ENCODE assay signal across 8 cellular contexts in the genomic region with DNA sequence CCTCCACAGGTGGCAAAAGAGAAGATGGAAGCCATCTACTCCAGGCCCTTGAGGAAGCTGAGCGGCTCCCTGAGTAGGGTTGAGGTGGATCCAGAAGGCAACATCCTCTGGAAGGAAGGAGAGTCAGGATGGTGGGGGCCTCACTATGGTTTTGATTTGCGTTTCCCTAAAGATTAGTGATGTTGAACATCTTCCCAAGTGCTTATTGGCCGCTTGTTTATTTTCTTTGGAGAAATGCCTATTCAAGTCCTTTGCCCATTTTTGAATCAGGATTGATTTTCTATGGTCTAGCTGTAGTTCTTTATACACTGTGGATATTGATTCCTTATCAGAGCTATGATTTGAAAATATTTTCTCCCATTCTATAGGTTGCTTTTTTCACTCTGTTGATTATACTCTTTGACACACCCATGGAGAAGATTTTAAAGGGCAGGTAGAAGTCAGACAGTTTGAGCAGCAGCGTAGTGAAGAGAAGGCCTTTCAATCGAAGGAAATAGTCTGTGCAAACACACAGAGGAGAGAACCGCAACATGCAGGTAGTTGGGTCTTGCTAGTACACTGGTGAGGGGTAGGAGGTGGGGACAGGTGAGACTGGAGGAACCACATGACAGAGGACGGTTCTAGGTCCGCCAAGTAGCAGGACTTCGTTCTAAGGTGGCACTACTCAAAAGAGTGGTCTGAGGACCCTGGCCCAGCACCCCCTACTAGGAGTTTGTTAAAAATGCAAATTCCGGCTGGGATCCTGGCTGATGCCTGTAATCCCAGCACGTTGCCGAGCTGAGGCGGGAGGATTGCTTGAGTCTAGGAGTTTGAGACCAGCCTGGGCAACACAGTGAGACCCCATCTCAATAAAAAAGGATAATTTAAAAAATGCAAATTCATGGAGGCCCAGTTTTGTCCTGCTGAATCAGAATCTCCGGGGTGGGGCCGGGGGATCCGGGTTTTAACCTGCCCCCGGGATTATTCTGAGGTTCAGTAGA. TPM values are rescaled to one million over a fixed set of nuclear protein-coding genes. Genes with fewer than 3 reads are reported as not detected.
DNase-seq lines count a peak whose midpoint lies in the region; ATAC-seq and TF ChIP-seq lines count a peak whose summit lies in the region.

No MANE protein-coding gene starts in this region.

- H3K27ac Mint-ChIP-seq in activated T-cell treated with anti-CD3 and anti-CD28 coated beads, Interleukin-2, amount 50 U/mL, for 24 hours = peak overlapping the region; percentile 96

- no peaks in the 10 kb centered on the region for H3K36me3 ChIP-seq in thyroid gland

- no peak for ATAC-seq in HG02642 (IDR thresholded peaks at IDR 0.05; ENCODE audit: poor library complexity, unreplicated experiment)

- DNase-seq in activated T-cell treated with anti-CD3 and anti-CD28 coated beads, Interleukin-2, amount 50 U/mL, for 24 hours = no peak
- DNase-seq in activated T-cell treated with anti-CD3 and anti-CD28 coated beads, Interleukin-2, amount 50 U/mL, for 48 hours = no peak
- DNase-seq in kidney tubule cell (ENCODE audit: low spot score) = peak; percentile 8
- DNase-seq in thyroid gland = no peak
- DNase-seq in germinal center (ENCODE audit: low spot score) = no peak
- DNase-seq in MV-4-11 (lab: John Stamatoyannopoulos, UW) = no peak

- H3K27ac ChIP-seq in adipose tissue (ENCODE audit: low read depth, low read length) (peak overlapping the region; percentile 91), thyroid gland (peak overlapping the region; percentile 86 to 93 (median 91))

- no peaks in the 10 kb centered on the region for H3K9me3 ChIP-seq in thyroid gland

- TF ChIP-seq POLR2A in thyroid gland (IDR thresholded peaks at IDR 0.05) = no peak

- no peaks in the 10 kb centered on the region for H3K27me3 Mint-ChIP-seq in activated T-cell treated with anti-CD3 and anti-CD28 coated beads, Interleukin-2, amount 50 U/mL, for 24 hours

- H3K4me1 ChIP-seq in thyroid gland = peaks cover 11 to 12% of the 10 kb centered on the region in 2 donors

- no peaks in the 10 kb centered on the region for H3K9me3 Mint-ChIP-seq in activated T-cell treated with anti-CD3 and anti-CD28 coated beads, Interleukin-2, amount 50 U/mL, for 24 hours

- 37 to 60% (median 57%) methylated on average over 17 of the region's 17 CpGs for WGBS in adipose tissue, 3 donors
- 63 to 67% methylated on average over 17 of the region's 17 CpGs for WGBS in thyroid gland, 2 donors

- H3K36me3 Mint-ChIP-seq in activated T-cell treated with anti-CD3 and anti-CD28 coated beads, Interleukin-2, amount 50 U/mL, for 24 hours (ENCODE audit: low read depth) = no peaks in the 10 kb centered on the region

- no peak for TF ChIP-seq CTCF in thyroid gland (IDR thresholded peaks at IDR 0.05)

- peak overlapping the region; percentile 83 for H3K4me3 Mint-ChIP-seq in activated T-cell treated with anti-CD3 and anti-CD28 coated beads, Interleukin-2, amount 50 U/mL, for 24 hours

- peaks cover 36% of the 10 kb centered on the region for H3K4me1 Mint-ChIP-seq in activated T-cell treated with anti-CD3 and anti-CD28 coated beads, Interleukin-2, amount 50 U/mL, for 24 hours (ENCODE audit: low read depth)

- peak overlapping the region; percentile 48 to 63 (median 51) for H3K4me3 ChIP-seq in thyroid gland (replicated peaks in 1 of 3)

- H3K27me3 ChIP-seq in thyroid gland = no peaks in the 10 kb centered on the region

- intact Hi-C loops in thyroid gland (cut with DNase I) = loop anchor here (2.0 kb wide), 1 partner anchor 248 kb away; no protein-coding TSS in a partner anchor

RNA-seq across cellular contexts. Expression of a gene that starts 58.9 kb away (rescaled TPM):
- 100 to 1,000 TPM in 1 of 3 donors, 10 to 100 TPM in 2; 28.1 to 116 (median 60.2) TPM for polyA plus RNA-seq in adipose tissue
- 100 to 1,000 TPM in 3 of 4 donors, 10 to 100 TPM in 1; 89.2 to 218 (median 168) TPM for total RNA-seq in thyroid gland
